11 cellular contexts compared by ENCODE assay signal in the genomic region with DNA sequence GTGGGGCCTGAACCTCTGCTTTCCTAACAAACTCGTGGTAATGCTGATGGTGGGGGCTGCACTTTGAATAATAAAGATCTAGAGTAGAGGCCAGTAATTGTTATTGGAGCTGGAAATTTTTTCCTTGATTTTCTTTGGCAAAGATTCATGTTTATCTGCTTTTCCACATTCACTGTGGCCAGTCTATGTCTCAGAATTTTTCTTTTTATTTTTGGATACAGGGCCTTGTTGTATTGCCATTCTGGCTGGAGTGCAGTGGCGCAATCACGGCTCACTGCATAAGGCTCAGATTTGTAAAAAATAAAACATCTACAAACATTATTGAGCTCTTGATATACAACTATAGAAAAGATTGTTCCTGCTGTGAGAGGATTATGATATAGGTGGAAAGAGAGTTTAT. TPM values are rescaled to one million over a fixed set of nuclear protein-coding genes. Genes with fewer than 3 reads are reported as not detected.
DNase-seq lines count a peak whose midpoint lies in the region; ATAC-seq, FAIRE-seq and TF ChIP-seq lines count a peak whose summit lies in the region.
"Had no signal": no experiment of that assay in that cellular context is flagged by ENCODE, and none has a peak within 500 bp of the region (broad histone marks: within the 10 kb centered on the region; RNA-seq: fewer than 3 reads in every experiment).

No MANE protein-coding gene starts in this region.

- no peaks in the 10 kb centered on the region for H3K9me1 ChIP-seq in keratinocyte (ENCODE audit: control insufficient read depth, extremely low read depth, insufficient read depth, low read length)

- H3K4me1 ChIP-seq in ascending aorta (peaks cover 0 to 21% of the 10 kb centered on the region in 2 donors), keratinocyte (ENCODE audit: control insufficient read depth, extremely low read depth, insufficient read depth, low read length) (peaks cover 14% of the 10 kb centered on the region)

- peak overlapping the region; percentile 90 for H3K4me2 ChIP-seq in keratinocyte (ENCODE audit: control insufficient read depth, extremely low read depth, insufficient read depth, low read depth, low read length)

- no peak overlapping the region for H2AFZ ChIP-seq in keratinocyte (ENCODE audit: control insufficient read depth, low read length)

- H3K79me2 ChIP-seq in keratinocyte (ENCODE audit: control insufficient read depth, insufficient read depth, low read length) = peaks cover 34% of the 10 kb centered on the region

- TF ChIP-seq CTCF in ascending aorta (IDR thresholded peaks at IDR 0.05) (no peak), keratinocyte (optimal IDR thresholded peaks at IDR 0.05 in 1 of 3, IDR thresholded peaks at IDR 0.05 in 1 of 3, conservative IDR thresholded peaks at IDR 0.05 in 1 of 3; ENCODE audit: extremely low read depth in 1 of 3, insufficient read depth in 2 of 3, low read length in 3 of 3) (no peak), type B pancreatic cell (conservative IDR thresholded peaks at IDR 0.05) (no peak)

- no peaks in the 10 kb centered on the region for H4K20me1 ChIP-seq in keratinocyte (ENCODE audit: control insufficient read depth, extremely low read depth, insufficient read depth, low read length)

- intact Hi-C loops in ascending aorta (cut with DNase I) = loop anchor here (5.0 kb wide), 1 partner anchor 243 kb away; no protein-coding TSS in a partner anchor

- peak overlapping the region; percentile 16 to 87 for H3K27ac ChIP-seq in ascending aorta
- no peak overlapping the region for H3K27ac ChIP-seq in keratinocyte (ENCODE audit: control insufficient read depth, insufficient read depth, low read length)
- H3K27ac ChIP-seq: HL-60 had no signal

- H3K27ac Mint-ChIP-seq in activated naive CD4-positive, alpha-beta T cell treated with anti-CD3 and anti-CD28 coated beads, Interleukin-2, amount 50 U/mL, for 24 hours = no peak overlapping the region
- H3K27ac Mint-ChIP-seq in type B pancreatic cell = no peak overlapping the region

- peaks cover 9% of the 10 kb centered on the region for H3K36me3 Mint-ChIP-seq in activated naive CD4-positive, alpha-beta T cell treated with anti-CD3 and anti-CD28 coated beads, Interleukin-2, amount 50 U/mL, for 24 hours
- H3K36me3 Mint-ChIP-seq in type B pancreatic cell = peaks cover 29% of the 10 kb centered on the region

- H3K9me3 Mint-ChIP-seq in activated naive CD4-positive, alpha-beta T cell treated with anti-CD3 and anti-CD28 coated beads, Interleukin-2, amount 50 U/mL, for 24 hours = no peaks in the 10 kb centered on the region
- no peaks in the 10 kb centered on the region for H3K9me3 Mint-ChIP-seq in type B pancreatic cell

- H3K36me3 ChIP-seq in ascending aorta (peaks cover 2 to 11% of the 10 kb centered on the region in 2 donors), keratinocyte (ENCODE audit: control insufficient read depth in 2 of 2, extremely low read depth in 1 of 2, insufficient read depth in 2 of 2, low read length in 2 of 2) (no peaks in the 10 kb centered on the region)

- ATAC-seq in HG03025 (IDR thresholded peaks at IDR 0.05; ENCODE audit: low FRiP score, unreplicated experiment) (no peak), HG03571 (IDR thresholded peaks at IDR 0.05; ENCODE audit: unreplicated experiment) (no peak)

- FAIRE-seq in keratinocyte (lab: Jason Lieb, UNC) = no peak

- H3K4me3 ChIP-seq in ascending aorta = peak overlapping the region; percentile 81 to 90
- peak overlapping the region in 2 of 3 experiments; percentile 5 to 98 for H3K4me3 ChIP-seq in keratinocyte (ENCODE audit: control insufficient read depth in 2 of 3, extremely low read depth in 1 of 3, insufficient read depth in 2 of 3, low read depth in 1 of 3, low read length in 3 of 3)

- DNase-seq in activated naive CD4-positive, alpha-beta T cell (lab: John Stamatoyannopoulos, UW) = no peak
- DNase-seq in ascending aorta (ENCODE audit: low spot score in 2 of 2) (no peak), keratinocyte (ENCODE audit: low read depth, low spot score) (no peak), type B pancreatic cell (ENCODE audit: extremely low spot score, unreplicated experiment) (no peak), SW480 (ENCODE audit: low spot score) (no peak)
- DNase-seq: head of caudate nucleus, NCI-H748 treated with DMSO at 0.1 percent for 48 hours had no signal

- H3K27me3 ChIP-seq in ascending aorta (no peaks in the 10 kb centered on the region), keratinocyte (ENCODE audit: control insufficient read depth, extremely low read depth, insufficient read depth, low read length) (no peaks in the 10 kb centered on the region)

- peaks cover 59% of the 10 kb centered on the region for H3K4me1 Mint-ChIP-seq in activated naive CD4-positive, alpha-beta T cell treated with anti-CD3 and anti-CD28 coated beads, Interleukin-2, amount 50 U/mL, for 24 hours
- H3K4me1 Mint-ChIP-seq in type B pancreatic cell (ENCODE audit: unreplicated experiment) = peaks cover 27% of the 10 kb centered on the region

- H3K4me3 Mint-ChIP-seq in activated naive CD4-positive, alpha-beta T cell treated with anti-CD3 and anti-CD28 coated beads, Interleukin-2, amount 50 U/mL, for 24 hours = peak overlapping the region; percentile 98
- H3K4me3 Mint-ChIP-seq in type B pancreatic cell = peak overlapping the region; percentile 99

- no peak overlapping the region for H3K9ac ChIP-seq in keratinocyte (ENCODE audit: control insufficient read depth, extremely low read depth, insufficient read depth, low read length)

- H3K9me3 ChIP-seq in ascending aorta (no peaks in the 10 kb centered on the region), keratinocyte (ENCODE audit: control insufficient read depth, low read depth, low read length) (no peaks in the 10 kb centered on the region)

- dilution Hi-C loops in keratinocyte (cut with MboI; ENCODE audit: extremely low pct_ligation_motif_present, low sequenced_read_pairs) = no loop called here

- H3K27me3 Mint-ChIP-seq in activated naive CD4-positive, alpha-beta T cell treated with anti-CD3 and anti-CD28 coated beads, Interleukin-2, amount 50 U/mL, for 24 hours = no peaks in the 10 kb centered on the region
- no peaks in the 10 kb centered on the region for H3K27me3 Mint-ChIP-seq in type B pancreatic cell

RNA-seq across cellular contexts. Expression of gene TMEM135, which starts 1.6 kb away (rescaled TPM):
- total RNA-seq in ascending aorta = 18.4 TPM
- 11.6 to 15.0 TPM (median 11.7 TPM) in 3 replicates for polyA plus RNA-seq in keratinocyte
- 5.6 TPM for polyA plus RNA-seq in keratinocyte (2011; ENCODE audit: low read depth)
- 5.9 and 12.2 TPM in 2 replicates for polyA plus RNA-seq in keratinocyte (2011; cell fraction: cytosol; rRNA removed)
- polyA plus RNA-seq in keratinocyte (2011; cell fraction: nucleus; rRNA removed) = 9.5 and 10.7 TPM in 2 replicates
- polyA plus RNA-seq in keratinocyte (2012; ENCODE audit: low replicate concordance) = 4.9 and 11.6 TPM in 2 replicates
- polyA minus RNA-seq in keratinocyte = 16.2 to 25.3 TPM (median 19.9 TPM) in 3 replicates
- polyA minus RNA-seq in keratinocyte (2011; cell fraction: cytosol; rRNA and poly(A)+ RNA removed) = 31.5 TPM
- 19.3 and 25.7 TPM in 2 replicates for polyA minus RNA-seq in keratinocyte (2011; cell fraction: nucleus; rRNA and poly(A)+ RNA removed)
- 33.9 and 46.4 TPM in 2 replicates for total RNA-seq in type B pancreatic cell (ENCODE audit: low replicate concordance)
